Comparison of ENCODE assay signal across 1 cellular context in genomic region chr5:179222246-179223017, GRCh38.
TF ChIP-seq lines count a peak whose summit lies in the region.

No MANE protein-coding gene starts in this region.

TF ChIP-seq in H1, 55 proteins besides CTCF, POLR2A, EP300 and RAD21 (continued from another document):
- no peak for TF ChIP-seq SP4 (IDR thresholded peaks at IDR 0.05; ENCODE audit: low read length)
- TF ChIP-seq TCF12 (IDR thresholded peaks at IDR 0.05; ENCODE audit: low read depth, low read length), result no peak
TF ChIP-seq in H1: peak in this region for 0.
